8 cellular contexts compared by ENCODE assay signal in genomic region chr2:25981596-25982272, GRCh38.
DNase-seq lines count a peak whose midpoint lies in the region; ATAC-seq and TF ChIP-seq lines count a peak whose summit lies in the region.

No MANE protein-coding gene starts in this region.

- H3K27me3 ChIP-seq in ACC112 (ENCODE audit: insufficient read depth, low read length), result no peaks in the 10 kb centered on the region
- no peaks in the 10 kb centered on the region for H3K27me3 ChIP-seq in HUES48 (ENCODE audit: control insufficient read depth, insufficient read depth, low read length)

- H3K4me1 ChIP-seq in ACC112 (ENCODE audit: control insufficient read depth, insufficient read depth, low read length, unreplicated experiment) (peaks cover 30% of the 10 kb centered on the region), HUES48 (ENCODE audit: control insufficient read depth, insufficient read depth, low read length) (peaks cover 33% of the 10 kb centered on the region)

- no peak for TF ChIP-seq CTCF in astrocyte of the cerebellum (IDR thresholded peaks at IDR 0.05; ENCODE audit: low read depth, low read length, missing control alignments)

- H3K4me3 ChIP-seq in ACC112 (ENCODE audit: low read depth, low read length), result peak overlapping the region; percentile 88
- H3K4me3 ChIP-seq in HUES48 (ENCODE audit: low read depth, low read length), result peak overlapping the region; percentile 76
- peak overlapping the region; percentile 74 for H3K4me3 ChIP-seq in astrocyte of the cerebellum (ENCODE audit: low read depth, low read length)

- H3K36me3 ChIP-seq in ACC112 (ENCODE audit: insufficient read depth, low read length), result no peaks in the 10 kb centered on the region
- H3K36me3 ChIP-seq in HUES48 (ENCODE audit: control insufficient read depth, insufficient read depth, low read length), result peaks cover 30% of the 10 kb centered on the region

- ATAC-seq in GM18502 (IDR thresholded peaks at IDR 0.05; ENCODE audit: poor library complexity, unreplicated experiment), result peak; percentile 14

- peaks cover 15% of the 10 kb centered on the region for H3K79me2 ChIP-seq in ACC112 (ENCODE audit: control insufficient read depth, insufficient read depth, low read length, unreplicated experiment)

- H3K27ac ChIP-seq in ACC112 (ENCODE audit: low read depth, low read length) (no peak overlapping the region), HUES48 (ENCODE audit: low read depth, low read length) (peak overlapping the region; percentile 91)

- DNase-seq in astrocyte of the cerebellum (ENCODE audit: low read depth) (no peak), iris pigment epithelial cell (ENCODE audit: low read depth) (peak; percentile 24), COLO829 (ENCODE audit: low spot score) (no peak)
- peak; percentile 16 for DNase-seq in stimulated activated CD4-positive, alpha-beta T cell treated with anti-CD3 and anti-CD28 coated beads, Interleukin-4, amount 100 ng/mL, for 24 hours
- no peak for DNase-seq in NK-92 treated with Interleukin-12 subunit alpha and Interleukin-12 subunit beta, amount 100 ng/mL, for 24 hours (lab: John Stamatoyannopoulos, UW)

- in situ Hi-C loops in astrocyte of the cerebellum (cut with HindIII; ENCODE audit: low sequenced_read_pairs), result no loop called here

- H3K9ac ChIP-seq in HUES48 (ENCODE audit: low read depth, low read length), result peak overlapping the region; percentile 57

- H3K9me3 ChIP-seq in HUES48 (ENCODE audit: control insufficient read depth, insufficient read depth, low read length), result no peaks in the 10 kb centered on the region

- H2AFZ ChIP-seq in ACC112 (ENCODE audit: low read length, unreplicated experiment), result peak overlapping the region; percentile 54

Comparison
In these comparisons a context has a peak if more than half of its experiments do, and no peak if none do; other contexts are left out.
1. DNase-seq: peak in iris pigment epithelial cell (single experiment) and stimulated activated CD4-positive, alpha-beta T cell treated with anti-CD3 and anti-CD28 coated beads, Interleukin-4, amount 100 ng/mL, for 24 hours (single experiment); none in astrocyte of the cerebellum (single experiment), NK-92 treated with Interleukin-12 subunit alpha and Interleukin-12 subunit beta, amount 100 ng/mL, for 24 hours (single experiment) and COLO829 (single experiment).
2. Peak in every context shown above with its lines, with median percentiles within 50 percentile points of each other: H3K4me3 ChIP-seq.